ENCODE assay signal across 1 cellular context in genomic region chr9:76859860-76860259, GRCh38.
A peak's percentile ranks its signal among the peaks of the same experiment; 100 is the strongest.
TF ChIP-seq lines count a peak whose summit lies in the region.

No MANE protein-coding gene starts in this region.

TF ChIP-seq in SK-N-SH, 30 proteins besides CTCF, POLR2A, EP300 and RAD21 (continued from another document):
- TF ChIP-seq, protein P1, sequence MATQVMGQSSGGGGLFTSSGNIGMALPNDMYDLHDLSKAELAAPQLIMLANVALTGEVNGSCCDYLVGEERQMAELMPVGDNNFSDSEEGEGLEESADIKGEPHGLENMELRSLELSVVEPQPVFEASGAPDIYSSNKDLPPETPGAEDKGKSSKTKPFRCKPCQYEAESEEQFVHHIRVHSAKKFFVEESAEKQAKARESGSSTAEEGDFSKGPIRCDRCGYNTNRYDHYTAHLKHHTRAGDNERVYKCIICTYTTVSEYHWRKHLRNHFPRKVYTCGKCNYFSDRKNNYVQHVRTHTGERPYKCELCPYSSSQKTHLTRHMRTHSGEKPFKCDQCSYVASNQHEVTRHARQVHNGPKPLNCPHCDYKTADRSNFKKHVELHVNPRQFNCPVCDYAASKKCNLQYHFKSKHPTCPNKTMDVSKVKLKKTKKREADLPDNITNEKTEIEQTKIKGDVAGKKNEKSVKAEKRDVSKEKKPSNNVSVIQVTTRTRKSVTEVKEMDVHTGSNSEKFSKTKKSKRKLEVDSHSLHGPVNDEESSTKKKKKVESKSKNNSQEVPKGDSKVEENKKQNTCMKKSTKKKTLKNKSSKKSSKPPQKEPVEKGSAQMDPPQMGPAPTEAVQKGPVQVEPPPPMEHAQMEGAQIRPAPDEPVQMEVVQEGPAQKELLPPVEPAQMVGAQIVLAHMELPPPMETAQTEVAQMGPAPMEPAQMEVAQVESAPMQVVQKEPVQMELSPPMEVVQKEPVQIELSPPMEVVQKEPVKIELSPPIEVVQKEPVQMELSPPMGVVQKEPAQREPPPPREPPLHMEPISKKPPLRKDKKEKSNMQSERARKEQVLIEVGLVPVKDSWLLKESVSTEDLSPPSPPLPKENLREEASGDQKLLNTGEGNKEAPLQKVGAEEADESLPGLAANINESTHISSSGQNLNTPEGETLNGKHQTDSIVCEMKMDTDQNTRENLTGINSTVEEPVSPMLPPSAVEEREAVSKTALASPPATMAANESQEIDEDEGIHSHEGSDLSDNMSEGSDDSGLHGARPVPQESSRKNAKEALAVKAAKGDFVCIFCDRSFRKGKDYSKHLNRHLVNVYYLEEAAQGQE (IDR thresholded peaks at IDR 0.05; ENCODE audit: low read depth, low read length) = no peak
- 0 out of 2 replicates have a peak, but pooled peaks have one; percentile 15 for TF ChIP-seq JUND (IDR thresholded peaks at IDR 0.05)
